In genomic region chr10:102461187-102462054, GRCh38 we compare ENCODE assay signal across 1 cellular context.
TF ChIP-seq lines count a peak whose summit lies in the region.

No MANE protein-coding gene starts in this region.

TF ChIP-seq in GM23338, 12 proteins besides CTCF, POLR2A, EP300 and RAD21 (continued from another document):
- TF ChIP-seq REST (IDR thresholded peaks at IDR 0.05; ENCODE audit: unreplicated experiment): peak; percentile 65
